12 cellular contexts compared by ENCODE assay signal in the genomic region with DNA sequence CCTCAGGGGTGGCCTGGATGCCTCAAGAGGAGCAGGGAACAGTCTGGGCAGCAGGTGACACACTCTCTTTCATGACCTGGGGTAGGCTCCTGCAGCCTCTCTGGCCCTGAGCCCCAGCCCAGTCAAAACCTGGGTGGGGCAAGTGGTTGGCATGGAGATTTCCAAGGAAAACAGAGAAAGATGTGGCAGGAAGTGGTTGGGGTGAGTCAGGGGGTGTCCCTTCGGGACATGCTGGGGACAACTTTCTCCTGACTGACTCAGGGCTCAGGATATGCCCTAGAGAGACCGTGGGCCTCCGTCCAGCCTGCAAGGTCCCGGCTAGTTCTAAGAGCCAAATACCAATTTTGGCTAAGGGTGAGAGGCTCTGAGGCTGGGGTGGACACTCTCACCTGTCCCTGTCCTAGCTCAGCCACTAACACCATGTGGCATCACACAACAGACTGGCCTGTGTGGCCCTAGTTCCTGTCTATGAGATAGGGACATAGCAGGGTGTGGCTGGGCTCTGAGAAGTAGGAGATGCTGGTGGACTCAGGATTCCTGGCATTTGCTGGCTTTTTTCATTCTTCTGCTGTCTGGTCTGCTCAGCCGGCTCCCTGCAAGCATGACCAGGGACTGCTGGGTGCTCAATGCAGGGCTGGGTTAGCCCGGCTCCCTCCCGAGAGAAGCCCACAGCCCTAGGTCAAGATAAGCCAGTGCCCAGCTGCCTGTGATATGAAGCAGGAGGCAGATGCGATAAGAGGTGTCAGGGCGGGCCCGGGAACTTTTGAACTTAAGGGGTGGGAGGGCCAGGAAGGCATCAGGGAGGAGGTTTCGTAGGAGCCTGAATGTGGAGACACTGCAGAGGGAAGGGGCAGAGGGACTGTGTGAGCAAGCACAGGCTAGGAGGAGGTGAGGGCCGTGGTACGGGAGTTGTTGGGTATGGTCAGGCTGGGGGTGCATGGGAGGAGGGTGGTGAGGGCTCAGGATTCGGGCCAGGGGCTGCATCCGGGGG. TPM values are rescaled to one million over a fixed set of nuclear protein-coding genes. Genes with fewer than 3 reads are reported as not detected.
DNase-seq lines count a peak whose midpoint lies in the region; ATAC-seq and TF ChIP-seq lines count a peak whose summit lies in the region.
"Had no signal": no experiment of that assay in that cellular context is flagged by ENCODE, and none has a peak within 500 bp of the region (broad histone marks: within the 10 kb centered on the region; RNA-seq: fewer than 3 reads in every experiment).

No MANE protein-coding gene starts in this region.

- ATAC-seq in Right ventricle myocardium inferior: peak; percentile 21

- no peaks in the 10 kb centered on the region for H3K27me3 ChIP-seq in vagina

- peak overlapping the region; percentile 39 to 44 for H3K4me3 ChIP-seq in vagina
- H3K4me3 ChIP-seq: mucosa of descending colon had no signal

- H3K9me3 Mint-ChIP-seq in brain (no peaks in the 10 kb centered on the region), osteocyte (ENCODE audit: unreplicated experiment) (no peaks in the 10 kb centered on the region)

- H3K4me3 Mint-ChIP-seq in brain: peak overlapping the region in 3 of 5 experiments; percentile 35 to 41 (median 36)
- H3K4me3 Mint-ChIP-seq in osteocyte (ENCODE audit: unreplicated experiment): no peak overlapping the region

- TF ChIP-seq CTCF in brain (conservative IDR thresholded peaks at IDR 0.05) (no peak), vagina (IDR thresholded peaks at IDR 0.05) (no peak), osteocyte (IDR thresholded peaks at IDR 0.05) (no peak)

- H3K4me1 ChIP-seq in vagina: peaks cover 28% of the 10 kb centered on the region

- TF ChIP-seq POLR2A in vagina (IDR thresholded peaks at IDR 0.05): no peak

- peak overlapping the region; percentile 63 for H3K27ac ChIP-seq in vagina

- DNase-seq in Right ventricle myocardium inferior (ENCODE audit: missing footprints) (peak; percentile 63), cardiac septum (ENCODE audit: low spot score) (no peak), kidney tubule cell (ENCODE audit: low spot score) (peak; percentile 92), vagina (ENCODE audit: extremely low spot score in 2 of 2) (no peak), NCI-H82 (lab: John Stamatoyannopoulos, UW) (no peak), osteocyte (ENCODE audit: extremely low spot score, unreplicated experiment) (no peak), germinal center (ENCODE audit: low spot score) (no peak)
- DNase-seq: H7, NCI-H510A had no signal

- H3K4me1 Mint-ChIP-seq in brain: peaks cover 82% of the 10 kb centered on the region
- H3K4me1 Mint-ChIP-seq in osteocyte (ENCODE audit: unreplicated experiment): peaks cover 33% of the 10 kb centered on the region

- H3K27me3 Mint-ChIP-seq in brain (peaks cover 4% of the 10 kb centered on the region), osteocyte (ENCODE audit: unreplicated experiment) (no peaks in the 10 kb centered on the region)

- H3K27ac Mint-ChIP-seq in brain: peak overlapping the region in 3 of 5 experiments; percentile 36 to 77 (median 70)
- H3K27ac Mint-ChIP-seq in osteocyte (ENCODE audit: unreplicated experiment): no peak overlapping the region

- no peaks in the 10 kb centered on the region for H3K36me3 ChIP-seq in vagina

- no peaks in the 10 kb centered on the region for H3K9me3 ChIP-seq in vagina
- H3K9me3 ChIP-seq: mucosa of descending colon had no signal

- intact Hi-C loops in Right ventricle myocardium inferior (cut with DNase I): loop anchor here (5.0 kb wide), 2 partner anchors 98 to 163 kb away; a partner anchor contains a TSS
- intact Hi-C loops in cardiac septum (cut with DNase I): loop anchor here (5.0 kb wide), 1 partner anchor 163 kb away; a partner anchor contains a TSS
- intact Hi-C loops in vagina (cut with DNase I): no loop called here

- H3K36me3 Mint-ChIP-seq in brain (no peaks in the 10 kb centered on the region), osteocyte (ENCODE audit: unreplicated experiment) (no peaks in the 10 kb centered on the region)

RNA-seq across cellular contexts. Expression of a gene that starts 3.3 kb away (rescaled TPM):
- total RNA-seq in Right ventricle myocardium inferior (284 TPM), cardiac septum (155 TPM), vagina (243 TPM), osteocyte (6.0 and 6.7 TPM in 2 replicates)
- 144 TPM for polyA plus RNA-seq in brain (ENCODE audit: insufficient read depth, low read depth, low replicate concordance)
- total RNA-seq: H7 had no signal

RNA-seq across cellular contexts. Expression of a gene that starts 48.8 kb away (rescaled TPM):
- total RNA-seq in Right ventricle myocardium inferior: not detected
- total RNA-seq in cardiac septum: not detected
- polyA plus RNA-seq in brain (ENCODE audit: insufficient read depth, low read depth, low replicate concordance): 1.6 TPM
- not detected for total RNA-seq in vagina
- total RNA-seq in osteocyte: not detected in 2 replicates
- total RNA-seq: mucosa of descending colon, subcutaneous adipose tissue had no signal

Comparison
In these comparisons a context has a peak if more than half of its experiments do, and no peak if none do; other contexts are left out.
1. DNase-seq: peak in Right ventricle myocardium inferior (single experiment) and kidney tubule cell (single experiment); none in cardiac septum (single experiment), vagina (0 of 2), NCI-H82 (single experiment), osteocyte (single experiment) and germinal center (single experiment).
2. RNA of a gene that starts 3.3 kb away (total RNA-seq): 284 TPM in Right ventricle myocardium inferior (single experiment), 243 TPM in vagina (single experiment) and 155 TPM in cardiac septum (single experiment); 6.0 to 6.7 TPM in osteocyte; every median in the first group is over 10 times any median in the second.